Comparison of ENCODE assay signal across 12 cellular contexts in genomic region chr4:7963691-7964090, GRCh38.
"Had no signal": no experiment of that assay in that cellular context is flagged by ENCODE, and none has a peak within 500 bp of the region (broad histone marks: within the 10 kb centered on the region; RNA-seq: fewer than 3 reads in every experiment).

No MANE protein-coding gene starts in this region.

- H3K27ac ChIP-seq: upper lobe of right lung had no signal

- H3K9me3 Mint-ChIP-seq: nephron progenitor cell; T-helper 1 cell treated with Interleukin-12 subunit alpha and Interleukin-12 subunit beta and Interleukin-4 antibody, amounts not matched to agents 30 μg/mL and 1 μg/mL, for 36 hours had no signal

- ATAC-seq: upper lobe of right lung had no signal

- H3K36me3 ChIP-seq: esophagus squamous epithelium, sigmoid colon, upper lobe of right lung had no signal

- H3K27me3 Mint-ChIP-seq: activated naive CD8-positive, alpha-beta T cell had no signal

- H3K36me3 Mint-ChIP-seq: activated naive CD8-positive, alpha-beta T cell had no signal

- H3K27ac Mint-ChIP-seq: activated naive CD8-positive, alpha-beta T cell; nephron progenitor cell; T-helper 1 cell treated with Interleukin-12 subunit alpha and Interleukin-12 subunit beta and Interleukin-4 antibody, amounts not matched to agents 30 μg/mL and 1 μg/mL, for 36 hours had no signal

- DNase-seq: activated CD4-positive, CD25-positive, alpha-beta regulatory T cell treated with anti-CD3 and anti-CD28 coated beads, Interleukin-2, amount 50 U/mL, for 72 hours; esophagus squamous epithelium; foreskin fibroblast; head of caudate nucleus; mammary epithelial cell; nephron progenitor cell; sigmoid colon; SK-N-SH; substantia nigra; upper lobe of right lung had no signal

- H3K4me3 Mint-ChIP-seq: activated naive CD8-positive, alpha-beta T cell; nephron progenitor cell; T-helper 1 cell treated with Interleukin-12 subunit alpha and Interleukin-12 subunit beta and Interleukin-4 antibody, amounts not matched to agents 30 μg/mL and 1 μg/mL, for 36 hours had no signal

- H3K9me3 ChIP-seq: esophagus squamous epithelium, sigmoid colon, SK-N-SH, upper lobe of right lung had no signal

- H3K4me3 ChIP-seq: esophagus squamous epithelium, sigmoid colon, upper lobe of right lung had no signal

- H3K9ac ChIP-seq: SK-N-SH had no signal

- H3K4me2 ChIP-seq: SK-N-SH had no signal

- H3K27me3 ChIP-seq: esophagus squamous epithelium, sigmoid colon, upper lobe of right lung had no signal
